In the genomic region with DNA sequence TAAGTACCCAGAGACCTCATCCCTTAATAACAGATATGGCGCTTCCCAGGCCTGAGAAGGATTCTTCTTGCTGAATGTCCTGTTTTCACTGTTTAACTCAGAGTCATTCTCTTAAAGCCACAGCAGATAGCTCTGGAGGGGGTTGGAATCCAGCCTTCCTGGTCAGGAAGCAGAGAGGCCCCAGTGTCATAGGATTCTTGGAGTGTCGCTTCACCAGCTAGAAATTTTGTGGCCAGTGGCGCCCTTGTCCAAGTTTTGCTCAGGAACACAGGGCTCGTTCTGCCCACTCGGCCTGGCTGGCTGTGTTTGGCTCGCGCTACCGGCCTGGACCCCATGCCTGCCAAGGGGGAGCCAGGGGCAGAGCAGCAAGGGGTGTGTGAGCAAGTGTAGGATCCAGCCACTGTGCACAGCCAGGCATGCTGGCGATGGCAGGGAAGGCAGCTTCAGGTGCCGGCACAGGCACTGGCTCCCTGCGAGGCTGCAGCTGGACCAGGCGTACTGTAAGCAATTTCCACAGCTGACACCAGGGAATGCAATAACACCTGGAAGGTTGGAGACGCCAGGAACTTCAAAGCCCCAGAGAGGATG, we compare ENCODE assay signal across 20 cellular contexts.
"Had no signal": no experiment of that assay in that cellular context is flagged by ENCODE, and none has a peak within 500 bp of the region (broad histone marks: within the 10 kb centered on the region; RNA-seq: fewer than 3 reads in every experiment).

No MANE protein-coding gene starts in this region.

- H3K36me3 ChIP-seq: brain microvascular endothelial cell, stomach, suprapubic skin, tibial nerve had no signal

- H3K36me3 Mint-ChIP-seq: activated CD4-positive, alpha-beta memory T cell treated with anti-CD3 and anti-CD28 coated beads for 36 hours had no signal

- H3K4me2 ChIP-seq: hepatocyte had no signal

- H3K27me3 ChIP-seq: brain microvascular endothelial cell, foreskin keratinocyte, hepatocyte, stomach, suprapubic skin, tibial nerve had no signal

- H3K27me3 Mint-ChIP-seq: activated CD4-positive, alpha-beta memory T cell treated with anti-CD3 and anti-CD28 coated beads for 36 hours; activated naive CD4-positive, alpha-beta T cell treated with anti-CD3 and anti-CD28 coated beads, Interleukin-2, amount 50 U/mL, for 24 hours had no signal

- ATAC-seq: activated T-cell treated with anti-CD3 and anti-CD28 coated beads, Interleukin-2, amount 50 U/mL, for 72 hours; foreskin keratinocyte; left ventricle myocardium superior had no signal

- H3K4me3 Mint-ChIP-seq: activated CD4-positive, alpha-beta memory T cell treated with anti-CD3 and anti-CD28 coated beads for 36 hours; activated naive CD4-positive, alpha-beta T cell treated with anti-CD3 and anti-CD28 coated beads, Interleukin-2, amount 50 U/mL, for 24 hours; activated T-cell treated with anti-CD3 and anti-CD28 coated beads, Interleukin-2, amount 50 U/mL, for 72 hours had no signal

- H2AFZ ChIP-seq: hepatocyte had no signal

- H3K9me3 Mint-ChIP-seq: activated CD4-positive, alpha-beta memory T cell treated with anti-CD3 and anti-CD28 coated beads for 36 hours had no signal

- H3K9me3 ChIP-seq: stomach, suprapubic skin, tibial nerve had no signal

- H3K27ac ChIP-seq: brain microvascular endothelial cell, foreskin keratinocyte, hepatocyte, stomach, suprapubic skin, tibial nerve had no signal

- DNase-seq: activated CD4-positive, alpha-beta memory T cell treated with anti-CD3 and anti-CD28 coated beads for 36 hours; activated CD4-positive, alpha-beta T cell treated with anti-CD3 and anti-CD28 coated beads for 4 hours; activated CD4-positive, CD25-positive, alpha-beta regulatory T cell; activated effector memory CD4-positive, alpha-beta T cell treated with anti-CD3 and anti-CD28 coated beads, Interleukin-2, amount 50 U/mL, for 16 hours; activated T-cell treated with anti-CD3 and anti-CD28 coated beads, Interleukin-2, amount 50 U/mL, for 72 hours; aorta; brain microvascular endothelial cell; central memory CD4-positive, alpha-beta T cell; dermis blood vessel endothelial cell; effector CD8-positive, alpha-beta T cell; foreskin keratinocyte; left ventricle myocardium superior; mammary epithelial cell; retina; stomach had no signal

- H3K27ac Mint-ChIP-seq: activated CD4-positive, alpha-beta memory T cell treated with anti-CD3 and anti-CD28 coated beads for 36 hours; activated naive CD4-positive, alpha-beta T cell treated with anti-CD3 and anti-CD28 coated beads, Interleukin-2, amount 50 U/mL, for 24 hours; activated T-cell treated with anti-CD3 and anti-CD28 coated beads, Interleukin-2, amount 50 U/mL, for 72 hours; progenitor cell of endocrine pancreas had no signal

- H3K4me3 ChIP-seq: hepatocyte, stomach, suprapubic skin, tibial nerve had no signal
